Comparison of ENCODE assay signal across 11 cellular contexts in genomic region chr21:38308785-38309119, GRCh38. TPM values are rescaled to one million over a fixed set of nuclear protein-coding genes. Genes with fewer than 3 reads are reported as not detected.
"Had no signal": no experiment of that assay in that cellular context is flagged by ENCODE, and none has a peak within 500 bp of the region (broad histone marks: within the 10 kb centered on the region; RNA-seq: fewer than 3 reads in every experiment).

No MANE protein-coding gene starts in this region.

- H3K9me3 ChIP-seq: esophagus muscularis mucosa, heart right ventricle, prostate gland, sigmoid colon had no signal

- H3K4me1 ChIP-seq: prostate gland, sigmoid colon had no signal

- H3K36me3 ChIP-seq: esophagus muscularis mucosa, heart right ventricle, prostate gland, sigmoid colon had no signal

- H3K27me3 ChIP-seq: foreskin keratinocyte, heart right ventricle had no signal

- H3K4me3 ChIP-seq: esophagus muscularis mucosa, heart right ventricle, prostate gland, sigmoid colon had no signal

- DNase-seq: activated CD8-positive, alpha-beta memory T cell treated with anti-CD3 and anti-CD28 coated beads, Interleukin-2, amount 10 ng/mL, durations not matched to agents 7 days and 5 days; activated effector memory CD4-positive, alpha-beta T cell treated with Interleukin-2 at 50 U/mL for 16 hours; activated T-cell treated with anti-CD3 and anti-CD28 coated beads, Interleukin-2, amount 50 U/mL, for 24 hours; foreskin keratinocyte; heart right ventricle; SHP77 treated with DMSO at 0.1 percent for 48 hours; sigmoid colon; trophoblast cell had no signal

- ATAC-seq: activated CD8-positive, alpha-beta memory T cell treated with anti-CD3 and anti-CD28 coated beads, Interleukin-2, amount 10 ng/mL, durations not matched to agents 7 days and 5 days; foreskin keratinocyte; left lobe of liver had no signal

- H3K27ac ChIP-seq: esophagus muscularis mucosa, foreskin keratinocyte, prostate gland, sigmoid colon had no signal

RNA-seq across cellular contexts. Expression of gene KCNJ15, which starts 52.0 kb away (rescaled TPM):
- total RNA-seq: activated CD8-positive, alpha-beta memory T cell treated with anti-CD3 and anti-CD28 coated beads, Interleukin-2, amount 10 ng/mL, durations not matched to agents 7 days and 5 days had no signal
